ENCODE assay signal across 8 cellular contexts in genomic region chr6:111709615-111710398, GRCh38.
DNase-seq lines count a peak whose midpoint lies in the region; ATAC-seq and TF ChIP-seq lines count a peak whose summit lies in the region.

No MANE protein-coding gene starts in this region.

- intact Hi-C loops in ascending aorta (cut with DNase I) (loop anchor here (1.0 to 10.0 kb wide), 4 partner anchors 163 to 455 kb away; partner anchors contain the start of gene FYN), right cardiac atrium (cut with DNase I) (loop anchor here (2.0 to 10.0 kb wide), 8 partner anchors 65 to 335 kb away; partner anchors contain the start of gene FYN (in 1 of the 4)), sigmoid colon (cut with DNase I) (loop anchor here (1.0 to 10.0 kb wide), 5 partner anchors 52 to 455 kb away; partner anchors contain the start of gene FYN)

- DNase-seq in NCI-H510A treated with DMSO at 0.1 percent for 48 hours (lab: John Stamatoyannopoulos, UW) (peak; percentile 2), NCI-H510A (lab: John Stamatoyannopoulos, UW) (no peak), NB4 (ENCODE audit: low read depth) (peak; percentile 78), ascending aorta (ENCODE audit: low spot score in 2 of 2) (peak in 1 of 2 donors; percentile 78), right cardiac atrium (peak; percentile 65 to 79 (median 75)), sigmoid colon (peak; percentile 88)

- H2AFZ ChIP-seq in SU-DHL-6 (ENCODE audit: low read depth, low read length, severe bottlenecking), result peak overlapping the region; percentile 84

- TF ChIP-seq POLR2A in NB4 (IDR thresholded peaks at IDR 0.05; ENCODE audit: extremely low read depth, insufficient read length) (no peak), sigmoid colon (IDR thresholded peaks at IDR 0.05) (no peak)

- no peaks in the 10 kb centered on the region for H3K27me3 ChIP-seq in SU-DHL-6 (ENCODE audit: low read length)
- H3K27me3 ChIP-seq in ascending aorta, result no peaks in the 10 kb centered on the region
- H3K27me3 ChIP-seq in right cardiac atrium (ENCODE audit: control insufficient read depth, insufficient read depth), result no peaks in the 10 kb centered on the region
- no peaks in the 10 kb centered on the region for H3K27me3 ChIP-seq in sigmoid colon

- H3K4me3 ChIP-seq in NB4 (ENCODE audit: low read depth, low read length) (no peak overlapping the region), SU-DHL-6 (ENCODE audit: insufficient read depth, low read length, poor library complexity, severe bottlenecking) (no peak overlapping the region), ascending aorta (peak overlapping the region in 1 of 2 donors; percentile 46), right cardiac atrium (ENCODE audit: low read length) (no peak overlapping the region), sigmoid colon (no peak overlapping the region)

- no peak overlapping the region for H3K27ac ChIP-seq in SU-DHL-6 (ENCODE audit: low read depth, low read length)
- H3K27ac ChIP-seq in ascending aorta, result no peak overlapping the region
- H3K27ac ChIP-seq in right cardiac atrium (ENCODE audit: low read length), result peak overlapping the region; percentile 76
- peak overlapping the region in 3 of 4 donors; percentile 52 to 58 (median 56) for H3K27ac ChIP-seq in sigmoid colon

- WGBS in right cardiac atrium, result 25% methylated on average over 5 of the region's 5 CpGs
- 18 to 32% methylated on average over 5 of the region's 5 CpGs for WGBS in sigmoid colon, 2 donors

- H3K9me3 ChIP-seq in SU-DHL-6 (ENCODE audit: insufficient read depth, low read length) (no peaks in the 10 kb centered on the region), ascending aorta (no peaks in the 10 kb centered on the region), right cardiac atrium (ENCODE audit: control insufficient read depth, low read length) (no peaks in the 10 kb centered on the region), sigmoid colon (no peaks in the 10 kb centered on the region)

- H3K9ac ChIP-seq in SU-DHL-6 (ENCODE audit: low read length), result no peak overlapping the region

- no peaks in the 10 kb centered on the region for H4K20me1 ChIP-seq in SU-DHL-6 (ENCODE audit: low read depth, low read length)

- H3K36me3 ChIP-seq in SU-DHL-6 (ENCODE audit: low read length) (no peaks in the 10 kb centered on the region), ascending aorta (no peaks in the 10 kb centered on the region), sigmoid colon (no peaks in the 10 kb centered on the region)

- H3K9me2 ChIP-seq in SU-DHL-6 (replicated peaks; ENCODE audit: insufficient read depth, low read length), result no peaks in the 10 kb centered on the region

- TF ChIP-seq CTCF in NB4 (IDR thresholded peaks at IDR 0.05; ENCODE audit: low read depth, low read length) (no peak), SU-DHL-6 (IDR thresholded peaks at IDR 0.05; ENCODE audit: insufficient read depth, low read length, poor library complexity, severe bottlenecking) (peak; percentile 66), ascending aorta (IDR thresholded peaks at IDR 0.05) (peak; percentile 58 to 79 (median 77)), sigmoid colon (IDR thresholded peaks at IDR 0.05) (peak; percentile 62 to 91 (median 68))

- H3K79me2 ChIP-seq in SU-DHL-6 (ENCODE audit: insufficient read depth, low read length), result no peaks in the 10 kb centered on the region

- ATAC-seq in HG02571 (IDR thresholded peaks at IDR 0.05; ENCODE audit: unreplicated experiment), result peak; percentile 89
- ATAC-seq in right cardiac atrium, result peak; percentile 76 to 84

- TF ChIP-seq EP300 in sigmoid colon (IDR thresholded peaks at IDR 0.05), result no peak

- peak overlapping the region; percentile 39 for H3K4me2 ChIP-seq in SU-DHL-6 (ENCODE audit: low read depth, low read length, poor library complexity, severe bottlenecking)

- no peaks in the 10 kb centered on the region for H3F3A ChIP-seq in SU-DHL-6 (ENCODE audit: insufficient read depth)

- H3K4me1 ChIP-seq in ascending aorta, result peaks cover 0 to 6% of the 10 kb centered on the region in 2 donors
- H3K4me1 ChIP-seq in right cardiac atrium (ENCODE audit: control insufficient read depth, insufficient read depth, low read length), result peaks cover 9% of the 10 kb centered on the region
- H3K4me1 ChIP-seq in sigmoid colon, result peaks cover 0 to 43% (median 38%) of the 10 kb centered on the region in 4 donors

Comparison
In these comparisons a context has a peak if more than half of its experiments do, and no peak if none do; other contexts are left out.
1. H3K27ac ChIP-seq: peak in right cardiac atrium (single experiment) and sigmoid colon (3 of 4); none in SU-DHL-6 (single experiment) and ascending aorta (0 of 2).